10 cellular contexts compared by ENCODE assay signal in the genomic region with DNA sequence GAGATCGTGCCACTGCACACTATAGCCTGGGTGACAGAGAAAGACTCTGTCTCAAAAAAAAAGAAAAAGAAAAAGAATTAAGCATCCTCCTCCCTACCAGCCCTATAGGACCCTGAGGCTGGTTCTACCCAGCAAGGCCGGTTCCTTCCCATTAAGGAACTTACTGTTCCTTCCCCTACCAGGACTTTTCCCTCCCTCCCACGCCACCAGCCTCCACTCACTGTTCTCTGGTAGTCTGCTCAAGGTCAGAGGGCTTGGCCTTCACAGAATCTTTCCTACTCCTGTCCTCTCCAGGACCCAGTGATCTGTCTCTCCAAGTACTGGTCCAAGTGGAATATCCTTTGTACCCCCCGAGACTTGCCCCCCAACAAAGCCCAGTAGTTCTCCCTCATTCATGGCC. TPM values are rescaled to one million over a fixed set of nuclear protein-coding genes. Genes with fewer than 3 reads are reported as not detected.
DNase-seq lines count a peak whose midpoint lies in the region; ATAC-seq and TF ChIP-seq lines count a peak whose summit lies in the region.
"Had no signal": no experiment of that assay in that cellular context is flagged by ENCODE, and none has a peak within 500 bp of the region (broad histone marks: within the 10 kb centered on the region; RNA-seq: fewer than 3 reads in every experiment).

No MANE protein-coding gene starts in this region.

- peaks cover 8% of the 10 kb centered on the region; the same call in 1 of the 2 replicates for H3K79me2 ChIP-seq in SU-DHL-6 (ENCODE audit: insufficient read depth, low read length)

- H3K36me3 ChIP-seq in SU-DHL-6 (ENCODE audit: low read length), result no peaks in the 10 kb centered on the region
- peaks cover 18% of the 10 kb centered on the region for H3K36me3 ChIP-seq in endodermal cell (ENCODE audit: control insufficient read depth, insufficient read depth, low read length)
- H3K36me3 ChIP-seq in rectal smooth muscle tissue (ENCODE audit: control insufficient read depth, insufficient read depth, low read length), result peaks cover 5% of the 10 kb centered on the region
- peaks cover 0 to 38% (median 0%) of the 10 kb centered on the region in 3 donors for H3K36me3 ChIP-seq in esophagus squamous epithelium

- no peak overlapping the region for H2AFZ ChIP-seq in SU-DHL-6 (ENCODE audit: low read depth, low read length, severe bottlenecking)

- H3K27ac Mint-ChIP-seq in activated CD4-positive, alpha-beta T cell treated with anti-CD3 and anti-CD28 coated beads, Interleukin-2, amount 10 ng/mL, durations not matched to agents 24 days and 14 days, result no peak overlapping the region
- H3K27ac Mint-ChIP-seq in endodermal cell, result no peak overlapping the region

- no peak overlapping the region for H3K4me3 ChIP-seq in SU-DHL-6 (ENCODE audit: insufficient read depth, low read length, poor library complexity, severe bottlenecking)
- peak overlapping the region; percentile 91 for H3K4me3 ChIP-seq in endodermal cell (ENCODE audit: low read length)
- H3K4me3 ChIP-seq in rectal smooth muscle tissue (ENCODE audit: low read length), result peak overlapping the region; percentile 80
- no peak overlapping the region for H3K4me3 ChIP-seq in esophagus squamous epithelium

- H3K27me3 Mint-ChIP-seq in activated CD4-positive, alpha-beta T cell treated with anti-CD3 and anti-CD28 coated beads, Interleukin-2, amount 10 ng/mL, durations not matched to agents 24 days and 14 days, result no peaks in the 10 kb centered on the region
- H3K27me3 Mint-ChIP-seq in endodermal cell (ENCODE audit: insufficient read depth), result no peaks in the 10 kb centered on the region

- TF ChIP-seq POLR2A in esophagus squamous epithelium (IDR thresholded peaks at IDR 0.05), result no peak

- no peaks in the 10 kb centered on the region for H3K9me2 ChIP-seq in SU-DHL-6 (replicated peaks; ENCODE audit: insufficient read depth, low read length)

- WGBS in endodermal cell (ENCODE audit: insufficient coverage in 1 of 2, insufficient read length in 1 of 2), 2 experiments, result 99 to 100% methylated on average over 1 to 4 of the region's 4 CpGs
- WGBS in esophagus squamous epithelium, 2 donors, result 80 to 95% methylated on average over 3 to 4 of the region's 4 CpGs

- H4K20me1 ChIP-seq in SU-DHL-6 (ENCODE audit: low read depth, low read length), result no peaks in the 10 kb centered on the region

- H3K9me3 ChIP-seq in SU-DHL-6 (ENCODE audit: insufficient read depth, low read length) (no peaks in the 10 kb centered on the region), endodermal cell (ENCODE audit: control insufficient read depth, low read length) (no peaks in the 10 kb centered on the region), esophagus squamous epithelium (no peaks in the 10 kb centered on the region)

- H3K9ac ChIP-seq in SU-DHL-6 (ENCODE audit: low read length) (no peak overlapping the region), endodermal cell (ENCODE audit: extremely low read depth, low read length, poor library complexity, severe bottlenecking) (no peak overlapping the region), rectal smooth muscle tissue (ENCODE audit: low read length) (no peak overlapping the region)

- H3K4me1 Mint-ChIP-seq in activated CD4-positive, alpha-beta T cell treated with anti-CD3 and anti-CD28 coated beads, Interleukin-2, amount 10 ng/mL, durations not matched to agents 24 days and 14 days, result peaks cover 35% of the 10 kb centered on the region
- no peaks in the 10 kb centered on the region for H3K4me1 Mint-ChIP-seq in endodermal cell

- no peaks in the 10 kb centered on the region for H3K4me1 ChIP-seq in endodermal cell (ENCODE audit: control insufficient read depth, insufficient read depth, low read length)
- H3K4me1 ChIP-seq in rectal smooth muscle tissue (ENCODE audit: control insufficient read depth, insufficient read depth, low read length), result no peaks in the 10 kb centered on the region
- peaks cover 4 to 16% (median 6%) of the 10 kb centered on the region in 3 donors for H3K4me1 ChIP-seq in esophagus squamous epithelium

- intact Hi-C loops in activated CD4-positive, alpha-beta T cell treated with anti-CD3 and anti-CD28 coated beads, Interleukin-2, amount 10 ng/mL, durations not matched to agents 24 days and 14 days (cut with micrococcal nuclease), result loop anchor here (1.0 kb wide), 1 partner anchor 42 kb away; no protein-coding TSS in a partner anchor
- intact Hi-C loops in esophagus squamous epithelium (cut with DNase I), result no loop called here

- H3K4me3 Mint-ChIP-seq in activated CD4-positive, alpha-beta T cell treated with anti-CD3 and anti-CD28 coated beads, Interleukin-2, amount 10 ng/mL, durations not matched to agents 24 days and 14 days, result peak overlapping the region; percentile 99
- H3K4me3 Mint-ChIP-seq in endodermal cell, result peak overlapping the region; percentile 99

- peak overlapping the region; percentile 75 for H3K4me2 ChIP-seq in SU-DHL-6 (ENCODE audit: low read depth, low read length, poor library complexity, severe bottlenecking)

- peaks cover 6% of the 10 kb centered on the region; the same call in 1 of the 2 replicates for H3F3A ChIP-seq in SU-DHL-6 (ENCODE audit: insufficient read depth)

- DNase-seq in activated CD4-positive, alpha-beta T cell treated with anti-CD3 and anti-CD28 coated beads, Interleukin-2, amount 10 ng/mL, durations not matched to agents 24 days and 14 days, result no peak
- DNase-seq in activated CD4-positive, alpha-beta T cell treated with anti-CD3 and anti-CD28 coated beads for 4 hours, result no peak
- DNase-seq in endodermal cell (no peak), esophagus squamous epithelium (lab: John Stamatoyannopoulos, UW) (no peak), NCI-H226 (no peak)
- DNase-seq: activated CD4-positive, alpha-beta T cell treated with anti-CD3 and anti-CD28 coated beads, Interleukin-2, amount 50 U/mL, for 4 hours; NCI-H1105 treated with DMSO at 0.1 percent for 48 hours had no signal

- H3K27ac ChIP-seq in SU-DHL-6 (ENCODE audit: low read depth, low read length) (no peak overlapping the region), endodermal cell (ENCODE audit: low read depth, low read length) (no peak overlapping the region), rectal smooth muscle tissue (ENCODE audit: low read depth, low read length) (no peak overlapping the region), esophagus squamous epithelium (no peak overlapping the region)

- H3K36me3 Mint-ChIP-seq in activated CD4-positive, alpha-beta T cell treated with anti-CD3 and anti-CD28 coated beads, Interleukin-2, amount 10 ng/mL, durations not matched to agents 24 days and 14 days (ENCODE audit: low read depth), result peaks cover 40% of the 10 kb centered on the region
- peaks cover 29% of the 10 kb centered on the region for H3K36me3 Mint-ChIP-seq in endodermal cell (ENCODE audit: low read depth)

- ATAC-seq in GM18870 (IDR thresholded peaks at IDR 0.05; ENCODE audit: unreplicated experiment), result no peak

- TF ChIP-seq CTCF in SU-DHL-6 (IDR thresholded peaks at IDR 0.05; ENCODE audit: insufficient read depth, low read length, poor library complexity, severe bottlenecking), result no peak
- TF ChIP-seq CTCF in endodermal cell (conservative IDR thresholded peaks at IDR 0.05), result no peak
- no peak for TF ChIP-seq CTCF in esophagus squamous epithelium (IDR thresholded peaks at IDR 0.05)

- no peaks in the 10 kb centered on the region for H3K9me3 Mint-ChIP-seq in activated CD4-positive, alpha-beta T cell treated with anti-CD3 and anti-CD28 coated beads, Interleukin-2, amount 10 ng/mL, durations not matched to agents 24 days and 14 days
- peaks cover 58% of the 10 kb centered on the region for H3K9me3 Mint-ChIP-seq in endodermal cell

- H3K27me3 ChIP-seq in SU-DHL-6 (ENCODE audit: low read length) (no peaks in the 10 kb centered on the region), endodermal cell (ENCODE audit: control insufficient read depth, insufficient read depth, low read length, poor library complexity, severe bottlenecking) (no peaks in the 10 kb centered on the region), rectal smooth muscle tissue (ENCODE audit: control insufficient read depth, insufficient read depth, low read length) (no peaks in the 10 kb centered on the region), esophagus squamous epithelium (no peaks in the 10 kb centered on the region)

RNA-seq across cellular contexts. Expression of a gene that starts 1.4 kb away (rescaled TPM):
- 85.7 and 87.3 TPM in 2 replicates for total RNA-seq in activated CD4-positive, alpha-beta T cell treated with anti-CD3 and anti-CD28 coated beads, Interleukin-2, amount 10 ng/mL, durations not matched to agents 24 days and 14 days
- total RNA-seq in endodermal cell, result 10 to 100 TPM; 55.9 to 63.1 TPM
- polyA plus RNA-seq in endodermal cell (2013, experiment 1 of 2), result 45.8 TPM
- 44.2 TPM for polyA plus RNA-seq in endodermal cell (2013, experiment 2 of 2)
- 10 to 100 TPM; 15.4 to 28.4 (median 22.9) TPM for total RNA-seq in esophagus squamous epithelium

RNA-seq across cellular contexts. Expression of a gene that starts 29.0 kb away (rescaled TPM):
- total RNA-seq in activated CD4-positive, alpha-beta T cell treated with anti-CD3 and anti-CD28 coated beads, Interleukin-2, amount 10 ng/mL, durations not matched to agents 24 days and 14 days, result 2.5 and 3.5 TPM in 2 replicates
- 1 to 10 TPM; 3.6 to 7.0 TPM for total RNA-seq in endodermal cell
- 2.5 TPM for polyA plus RNA-seq in endodermal cell (2013, experiment 1 of 2)
- polyA plus RNA-seq in endodermal cell (2013, experiment 2 of 2), result 2.5 TPM
- total RNA-seq in esophagus squamous epithelium, result under 1 TPM in 3 of 4 donors, not detected in 1; 0.04 to 0.57 (median 0.53) TPM

RNA-seq across cellular contexts. Expression of a gene that starts 42.5 kb away (rescaled TPM):
- 28.8 and 30.8 TPM in 2 replicates for total RNA-seq in activated CD4-positive, alpha-beta T cell treated with anti-CD3 and anti-CD28 coated beads, Interleukin-2, amount 10 ng/mL, durations not matched to agents 24 days and 14 days
- total RNA-seq in endodermal cell (10 to 100 TPM; 33.2 to 34.4 TPM), esophagus squamous epithelium (10 to 100 TPM; 24.3 to 48.4 (median 43.1) TPM)
- polyA plus RNA-seq in endodermal cell (2013, experiment 1 of 2), result 19.6 TPM
- 19.1 TPM for polyA plus RNA-seq in endodermal cell (2013, experiment 2 of 2)

RNA-seq across cellular contexts. Expression of a gene that starts 43.2 kb away (rescaled TPM):
- 76.2 and 76.7 TPM in 2 replicates for total RNA-seq in activated CD4-positive, alpha-beta T cell treated with anti-CD3 and anti-CD28 coated beads, Interleukin-2, amount 10 ng/mL, durations not matched to agents 24 days and 14 days
- total RNA-seq in endodermal cell (10 to 100 TPM; 50.3 to 56.5 TPM), esophagus squamous epithelium (10 to 100 TPM; 15.7 to 28.4 (median 24.3) TPM)
- 41.2 TPM for polyA plus RNA-seq in endodermal cell (2013, experiment 1 of 2)
- 40.7 TPM for polyA plus RNA-seq in endodermal cell (2013, experiment 2 of 2)

RNA-seq across cellular contexts. Expression of a gene that starts 58.2 kb away (rescaled TPM):
- total RNA-seq in activated CD4-positive, alpha-beta T cell treated with anti-CD3 and anti-CD28 coated beads, Interleukin-2, amount 10 ng/mL, durations not matched to agents 24 days and 14 days, result 4.4 and 4.5 TPM in 2 replicates
- total RNA-seq in endodermal cell (10 to 100 TPM; 13.4 to 13.5 TPM), esophagus squamous epithelium (10 to 100 TPM; 11.7 to 40.3 (median 22.6) TPM)
- 9.6 TPM for polyA plus RNA-seq in endodermal cell (2013, experiment 1 of 2)
- polyA plus RNA-seq in endodermal cell (2013, experiment 2 of 2), result 7.7 TPM

Comparison
In these comparisons a context has a peak if more than half of its experiments do, and no peak if none do; other contexts are left out.
1. H3K4me3 ChIP-seq: peak in endodermal cell (single experiment) and rectal smooth muscle tissue (single experiment); none in SU-DHL-6 (single experiment) and esophagus squamous epithelium (0 of 4).